ENCODE assay signal across 10 cellular contexts in genomic region chr4:151798678-151799416, GRCh38. TPM values are rescaled to one million over a fixed set of nuclear protein-coding genes. Genes with fewer than 3 reads are reported as not detected.
DNase-seq lines count a peak whose midpoint lies in the region; ATAC-seq, FAIRE-seq and TF ChIP-seq lines count a peak whose summit lies in the region.
"Had no signal": no experiment of that assay in that cellular context is flagged by ENCODE, and none has a peak within 500 bp of the region (broad histone marks: within the 10 kb centered on the region; RNA-seq: fewer than 3 reads in every experiment).

No MANE protein-coding gene starts in this region.

- dilution Hi-C loops in keratinocyte (cut with MboI; ENCODE audit: extremely low pct_ligation_motif_present, low sequenced_read_pairs), result no loop called here

- TF ChIP-seq CTCF in keratinocyte (optimal IDR thresholded peaks at IDR 0.05 in 1 of 3, IDR thresholded peaks at IDR 0.05 in 1 of 3, conservative IDR thresholded peaks at IDR 0.05 in 1 of 3; ENCODE audit: extremely low read depth in 1 of 3, insufficient read depth in 2 of 3, low read length in 3 of 3) (no peak), WERI-Rb-1 (IDR thresholded peaks at IDR 0.05; ENCODE audit: low read depth, low read length) (no peak)

- H3K27ac ChIP-seq in keratinocyte (ENCODE audit: control insufficient read depth, insufficient read depth, low read length), result no peak overlapping the region
- H3K27ac ChIP-seq in WERI-Rb-1, result no peak overlapping the region
- H3K27ac ChIP-seq: vagina had no signal

- no peaks in the 10 kb centered on the region for H4K20me1 ChIP-seq in keratinocyte (ENCODE audit: control insufficient read depth, extremely low read depth, insufficient read depth, low read length)

- no peaks in the 10 kb centered on the region for H3K27me3 ChIP-seq in keratinocyte (ENCODE audit: control insufficient read depth, extremely low read depth, insufficient read depth, low read length)
- H3K27me3 ChIP-seq in WERI-Rb-1 (ENCODE audit: insufficient read depth, low read depth, severe bottlenecking), result peaks cover 47% of the 10 kb centered on the region
- H3K27me3 ChIP-seq: vagina had no signal

- H3K4me2 ChIP-seq in keratinocyte (ENCODE audit: control insufficient read depth, extremely low read depth, insufficient read depth, low read depth, low read length), result no peak overlapping the region

- no peak overlapping the region for H3K4me3 ChIP-seq in keratinocyte (ENCODE audit: control insufficient read depth in 2 of 3, extremely low read depth in 1 of 3, insufficient read depth in 2 of 3, low read depth in 1 of 3, low read length in 3 of 3)
- no peak overlapping the region for H3K4me3 ChIP-seq in WERI-Rb-1 (ENCODE audit: low read depth, low read length)
- H3K4me3 ChIP-seq: vagina had no signal

- ATAC-seq in GM18867 (IDR thresholded peaks at IDR 0.05; ENCODE audit: unreplicated experiment), result peak; percentile 91
- ATAC-seq in GM21717 (IDR thresholded peaks at IDR 0.05; ENCODE audit: unreplicated experiment), result peak; percentile 84
- ATAC-seq in HG03432 (IDR thresholded peaks at IDR 0.05; ENCODE audit: unreplicated experiment), result peak; percentile 94

- H3K79me2 ChIP-seq in keratinocyte (ENCODE audit: control insufficient read depth, insufficient read depth, low read length), result no peaks in the 10 kb centered on the region

- H3K36me3 ChIP-seq in keratinocyte (ENCODE audit: control insufficient read depth in 2 of 2, extremely low read depth in 1 of 2, insufficient read depth in 2 of 2, low read length in 2 of 2) (no peaks in the 10 kb centered on the region), WERI-Rb-1 (no peaks in the 10 kb centered on the region)
- H3K36me3 ChIP-seq: vagina had no signal

- peaks cover 6% of the 10 kb centered on the region for H3K4me1 ChIP-seq in keratinocyte (ENCODE audit: control insufficient read depth, extremely low read depth, insufficient read depth, low read length)
- H3K4me1 ChIP-seq: vagina had no signal

- FAIRE-seq in keratinocyte (lab: Jason Lieb, UNC), result peak; percentile 29

- H3K9me3 ChIP-seq in keratinocyte (ENCODE audit: control insufficient read depth, low read depth, low read length) (no peaks in the 10 kb centered on the region), WERI-Rb-1 (ENCODE audit: severe bottlenecking) (peaks cover 2% of the 10 kb centered on the region)
- H3K9me3 ChIP-seq: vagina had no signal

- DNase-seq in keratinocyte (ENCODE audit: low read depth, low spot score) (no peak), NCI-H1092 (lab: John Stamatoyannopoulos, UW) (no peak), retina (no peak), COR-L47 (lab: John Stamatoyannopoulos, UW) (no peak), WERI-Rb-1 (no peak)
- DNase-seq: activated CD4-positive, alpha-beta T cell treated with anti-CD3 and anti-CD28 coated beads for 1 hour had no signal

- H3K9me1 ChIP-seq in keratinocyte (ENCODE audit: control insufficient read depth, extremely low read depth, insufficient read depth, low read length), result no peaks in the 10 kb centered on the region

- H2AFZ ChIP-seq in keratinocyte (ENCODE audit: control insufficient read depth, low read length), result no peak overlapping the region

- no peak overlapping the region for H3K9ac ChIP-seq in keratinocyte (ENCODE audit: control insufficient read depth, extremely low read depth, insufficient read depth, low read length)

RNA-seq across cellular contexts. Expression of gene GATB, which starts 38.0 kb away (rescaled TPM):
- 25.5 to 32.3 TPM (median 31.0 TPM) in 3 replicates for polyA plus RNA-seq in keratinocyte
- 12.4 TPM for polyA plus RNA-seq in keratinocyte (2011; ENCODE audit: low read depth)
- polyA plus RNA-seq in keratinocyte (2011; cell fraction: cytosol; rRNA removed), result 23.0 and 27.4 TPM in 2 replicates
- 33.4 and 37.7 TPM in 2 replicates for polyA plus RNA-seq in keratinocyte (2011; cell fraction: nucleus; rRNA removed)
- 11.0 and 18.9 TPM in 2 replicates for polyA plus RNA-seq in keratinocyte (2012; ENCODE audit: low replicate concordance)
- polyA minus RNA-seq in keratinocyte, result 9.0 to 25.7 TPM (median 23.7 TPM) in 3 replicates
- polyA minus RNA-seq in keratinocyte (2011; cell fraction: cytosol; rRNA and poly(A)+ RNA removed), result 13.6 TPM
- polyA minus RNA-seq in keratinocyte (2011; cell fraction: nucleus; rRNA and poly(A)+ RNA removed), result 16.5 and 23.9 TPM in 2 replicates
